8 cellular contexts compared by ENCODE assay signal in the genomic region with DNA sequence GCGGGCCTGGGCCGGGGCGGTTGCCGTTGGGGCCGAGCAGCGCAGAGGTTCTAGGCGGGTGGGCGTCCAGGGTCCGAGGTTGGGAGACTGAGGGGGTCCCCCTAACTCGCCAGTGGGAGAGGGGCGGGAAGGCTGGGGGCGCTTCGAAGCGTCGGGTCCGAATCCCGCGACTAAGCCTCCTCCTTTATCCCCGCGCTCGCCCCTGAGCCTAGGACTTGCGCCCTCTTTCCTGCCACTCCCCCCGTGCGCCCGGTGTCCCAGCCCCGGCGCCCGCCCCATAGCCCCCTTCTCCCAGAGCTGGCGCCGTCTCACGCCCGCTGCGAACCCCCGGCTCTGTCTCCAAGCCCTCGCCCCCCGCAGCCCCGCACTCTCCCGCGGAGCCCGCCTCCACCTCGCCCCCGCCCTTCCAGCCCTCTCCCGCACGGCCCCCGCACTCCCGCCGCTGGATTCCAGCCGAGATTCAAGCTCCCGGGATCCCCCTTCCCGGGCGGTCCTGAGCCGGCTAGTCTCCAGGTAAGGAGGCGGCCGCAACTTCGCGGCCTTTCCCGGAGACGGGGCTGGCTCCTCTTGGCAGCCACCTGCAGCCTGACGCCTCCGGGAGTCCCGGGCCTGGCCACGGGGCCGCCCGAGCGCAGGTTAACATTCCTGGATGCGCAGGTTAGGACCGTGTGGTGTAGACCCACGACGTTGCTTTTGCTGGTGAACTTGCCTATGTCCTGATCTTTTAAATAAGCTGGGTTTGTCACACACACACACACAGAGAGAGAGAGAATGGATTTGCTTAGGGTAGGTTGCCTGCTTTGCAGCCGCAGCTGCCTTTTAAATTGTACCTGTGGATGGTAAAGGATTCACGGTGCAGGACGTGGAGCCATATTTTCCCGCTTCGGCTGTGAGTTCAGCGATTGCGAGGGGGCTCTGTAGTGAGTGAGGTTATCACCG. TPM values are rescaled to one million over a fixed set of nuclear protein-coding genes. Genes with fewer than 3 reads are reported as not detected.
A peak's percentile ranks its signal among the peaks of the same experiment; 100 is the strongest.
DNase-seq lines count a peak whose midpoint lies in the region; ATAC-seq and TF ChIP-seq lines count a peak whose summit lies in the region.

No MANE protein-coding gene starts in this region.

- no peaks in the 10 kb centered on the region for H3K4me1 ChIP-seq in aorta (ENCODE audit: control insufficient read depth in 1 of 2, insufficient read depth in 2 of 2, low read length in 2 of 2)

- ATAC-seq in activated CD8-positive, alpha-beta T cell treated with anti-CD3 and anti-CD28 coated beads for 36 hours: peak; percentile 2
- ATAC-seq in esophagus mucosa: peak; percentile 38
- ATAC-seq in naive B cell (ENCODE audit: low read depth in 2 of 2): peak; percentile 5 to 22
- peak; percentile 29 for ATAC-seq in aorta (ENCODE audit: low FRiP score)

- POLR2A ChIA-PET in activated CD8-positive, alpha-beta T cell treated with anti-CD3 and anti-CD28 coated beads for 36 hours (lab: Charles Lee): interaction anchor here (0.8 to 6.0 kb wide), 13 partner anchors 9 to 220 kb away, joined by 3 to 43 read pairs (median 3); no protein-coding TSS in a partner anchor

- H3K9me3 Mint-ChIP-seq in IgD-negative memory B cell (peaks cover 0 to under 1% (median 0%) of the 10 kb centered on the region in 3 donors), naive B cell (no peaks in the 10 kb centered on the region)
- H3K9me3 Mint-ChIP-seq in activated CD8-positive, alpha-beta T cell treated with anti-CD3 and anti-CD28 coated beads for 36 hours: no peaks in the 10 kb centered on the region

- peak overlapping the region; percentile 58 to 84 for H3K4me3 ChIP-seq in aorta (ENCODE audit: low read length in 2 of 2)

- no peaks in the 10 kb centered on the region for H3K27me3 ChIP-seq in aorta (ENCODE audit: control insufficient read depth in 1 of 2, insufficient read depth in 2 of 2, low read length in 1 of 2)

- H3K4me1 Mint-ChIP-seq in IgD-negative memory B cell (peaks cover 11 to 13% (median 11%) of the 10 kb centered on the region in 3 donors), naive B cell (peaks cover 20 to 27% (median 21%) of the 10 kb centered on the region in 3 donors)
- H3K4me1 Mint-ChIP-seq in activated CD8-positive, alpha-beta T cell treated with anti-CD3 and anti-CD28 coated beads for 36 hours (ENCODE audit: low read depth): peaks cover 52% of the 10 kb centered on the region

- H3K27ac Mint-ChIP-seq in IgD-negative memory B cell: no peak overlapping the region
- H3K27ac Mint-ChIP-seq in activated CD8-positive, alpha-beta T cell treated with anti-CD3 and anti-CD28 coated beads for 36 hours: peak overlapping the region; percentile 73
- H3K27ac Mint-ChIP-seq in naive B cell: peak overlapping the region in 2 of 6 donors; percentile 0 to 65

- 2% methylated on average over 50 to 77 of the region's 77 CpGs for WGBS in aorta, 2 donors

- H3K9me3 ChIP-seq in aorta (ENCODE audit: control insufficient read depth, low read length): no peaks in the 10 kb centered on the region

- CTCF ChIA-PET in activated CD8-positive, alpha-beta T cell treated with anti-CD3 and anti-CD28 coated beads for 36 hours (lab: Charles Lee): interaction anchor here (0.8 to 4.9 kb wide), 35 partner anchors 9 to 288 kb away, joined by 3 to 143 read pairs (median 4); no protein-coding TSS in a partner anchor

- no peak for TF ChIP-seq CTCF in activated CD8-positive, alpha-beta T cell treated with anti-CD3 and anti-CD28 coated beads for 36 hours (IDR thresholded peaks at IDR 0.05)

- H3K4me3 Mint-ChIP-seq in IgD-negative memory B cell (peak overlapping the region; percentile 77 to 90 (median 84)), naive B cell (peak overlapping the region; percentile 77 to 95 (median 89))
- H3K4me3 Mint-ChIP-seq in activated CD8-positive, alpha-beta T cell treated with anti-CD3 and anti-CD28 coated beads for 36 hours: peak overlapping the region; percentile 99

- H3K36me3 Mint-ChIP-seq in IgD-negative memory B cell (no peaks in the 10 kb centered on the region), naive B cell (no peaks in the 10 kb centered on the region)
- peaks cover 19% of the 10 kb centered on the region for H3K36me3 Mint-ChIP-seq in activated CD8-positive, alpha-beta T cell treated with anti-CD3 and anti-CD28 coated beads for 36 hours (ENCODE audit: low read depth)

- no peaks in the 10 kb centered on the region for H3K36me3 ChIP-seq in aorta (ENCODE audit: control insufficient read depth in 1 of 2, insufficient read depth in 2 of 2, low read length in 1 of 2)

- intact Hi-C loops in activated CD8-positive, alpha-beta T cell treated with anti-CD3 and anti-CD28 coated beads for 36 hours (cut with micrococcal nuclease): loop anchor here (5.0 kb wide), 1 partner anchor 45 kb away; no protein-coding TSS in a partner anchor
- intact Hi-C loops in aorta (cut with DNase I): loop anchor here (2.0 to 10.0 kb wide), 4 partner anchors 47 to 225 kb away; no protein-coding TSS in a partner anchor

- DNase-seq in SHP77 (lab: John Stamatoyannopoulos, UW) (peak; percentile 11 to 19), SHP77 treated with DMSO at 0.1 percent for 48 hours (lab: John Stamatoyannopoulos, UW) (no peak), naive B cell (peak; percentile 16), aorta (peak; percentile 71 to 82), NCI-H2029 treated with DMSO at 0.1 percent for 48 hours (lab: John Stamatoyannopoulos, UW) (no peak)
- peak; percentile 26 for DNase-seq in activated CD8-positive, alpha-beta T cell treated with anti-CD3 and anti-CD28 coated beads for 36 hours

- H3K27me3 Mint-ChIP-seq in IgD-negative memory B cell: no peaks in the 10 kb centered on the region
- H3K27me3 Mint-ChIP-seq in activated CD8-positive, alpha-beta T cell treated with anti-CD3 and anti-CD28 coated beads for 36 hours: no peaks in the 10 kb centered on the region
- no peaks in the 10 kb centered on the region for H3K27me3 Mint-ChIP-seq in naive B cell

- peak overlapping the region; percentile 45 to 48 for H3K27ac ChIP-seq in aorta (ENCODE audit: low read depth in 1 of 2, low read length in 2 of 2)

RNA-seq across cellular contexts. Expression of gene PXYLP1, which starts 0.6 kb away (rescaled TPM):
- polyA plus RNA-seq in IgD-negative memory B cell (1.4 TPM), naive B cell (ENCODE audit: low read depth in 6 of 6) (1 to 10 TPM in 4 of 6 donors, under 1 TPM in 2; 0.17 to 2.4 (median 1.2) TPM), aorta (1 to 10 TPM; 3.8 to 5.8 TPM)
- total RNA-seq in activated CD8-positive, alpha-beta T cell treated with anti-CD3 and anti-CD28 coated beads for 36 hours: 10 to 100 TPM; 14.9 to 17.2 TPM
- total RNA-seq in esophagus mucosa (1.5 TPM), aorta (10 to 100 TPM; 19.2 to 29.6 TPM)

Comparison
In these comparisons a context has a peak if more than half of its experiments do, and no peak if none do; other contexts are left out.
1. DNase-seq: peak in SHP77 (2 of 2), activated CD8-positive, alpha-beta T cell treated with anti-CD3 and anti-CD28 coated beads for 36 hours (single experiment), naive B cell (single experiment) and aorta (2 of 2); none in SHP77 treated with DMSO at 0.1 percent for 48 hours (single experiment) and NCI-H2029 treated with DMSO at 0.1 percent for 48 hours (single experiment).
2. Peak in every context shown above with its lines, with median percentiles within 50 percentile points of each other: H3K4me3 Mint-ChIP-seq and ATAC-seq.